ENCODE assay signal across 8 cellular contexts in genomic region chr12:74539765-74540526, GRCh38. TPM values are rescaled to one million over a fixed set of nuclear protein-coding genes. Genes with fewer than 3 reads are reported as not detected.
A peak's percentile ranks its signal among the peaks of the same experiment; 100 is the strongest.
DNase-seq lines count a peak whose midpoint lies in the region; ATAC-seq, FAIRE-seq and TF ChIP-seq lines count a peak whose summit lies in the region.

No MANE protein-coding gene starts in this region.

- H3K27me3 ChIP-seq in ectodermal cell (ENCODE audit: control insufficient read depth, insufficient read depth, low read length, poor library complexity, severe bottlenecking) (no peaks in the 10 kb centered on the region), neural progenitor cell (no peaks in the 10 kb centered on the region)

- H3K9ac ChIP-seq in neural progenitor cell, result no peak overlapping the region

- no peak overlapping the region for H3K27ac ChIP-seq in ectodermal cell (ENCODE audit: insufficient read depth, low read depth, low read length, poor library complexity, severe bottlenecking)
- H3K27ac ChIP-seq in neural progenitor cell, result no peak overlapping the region

- H3K27me3 Mint-ChIP-seq in Calu3 (ENCODE audit: unreplicated experiment) (no peaks in the 10 kb centered on the region), neural progenitor cell (ENCODE audit: insufficient read depth, low read depth) (peaks cover 5% of the 10 kb centered on the region)

- no peak for ATAC-seq in GM18909 (IDR thresholded peaks at IDR 0.05; ENCODE audit: poor library complexity, unreplicated experiment)

- H2AFZ ChIP-seq in neural progenitor cell (replicated peaks), result no peak overlapping the region

- peaks cover 45% of the 10 kb centered on the region for H4K20me1 ChIP-seq in neural progenitor cell (ENCODE audit: low read depth)

- DNase-seq in Calu3 (no peak), NB4 (ENCODE audit: low read depth) (peak; percentile 15), neural progenitor cell (ENCODE audit: low spot score) (peak; percentile 48), D721Med (ENCODE audit: insufficient read length, low spot score) (no peak), HCEC 1CT (no peak)
- DNase-seq in activated CD4-positive, alpha-beta T cell treated with anti-CD3 and anti-CD28 coated beads, Interleukin-2, amount 50 U/mL, for 48 hours, result no peak

- CTCF ChIA-PET in Calu3 (lab: Charles Lee), result interaction anchor here (2.7 kb wide), 1 partner anchor 107 kb away, joined by 14 read pairs; no protein-coding TSS in a partner anchor

- H3F3A ChIP-seq in neural progenitor cell (ENCODE audit: low read depth), result peaks cover 11% of the 10 kb centered on the region

- BruUV-seq in Calu3 (replicated peaks; lab: Mats Ljungman, UMichigan), result no TSS peak

- no peaks in the 10 kb centered on the region for H3K9me3 Mint-ChIP-seq in Calu3 (ENCODE audit: low read depth, unreplicated experiment)
- H3K9me3 Mint-ChIP-seq in neural progenitor cell, result peaks cover 15% of the 10 kb centered on the region

- no peak for TF ChIP-seq POLR2A in NB4 (IDR thresholded peaks at IDR 0.05; ENCODE audit: extremely low read depth, insufficient read length)

- peaks cover 69% of the 10 kb centered on the region for H3K36me3 Mint-ChIP-seq in Calu3 (ENCODE audit: insufficient read depth, unreplicated experiment)
- H3K36me3 Mint-ChIP-seq in neural progenitor cell, result peaks cover 50% of the 10 kb centered on the region

- TF ChIP-seq CTCF in Calu3 (IDR thresholded peaks at IDR 0.05; ENCODE audit: unreplicated experiment) (no peak), NB4 (IDR thresholded peaks at IDR 0.05; ENCODE audit: low read depth, low read length) (no peak), neural progenitor cell (IDR thresholded peaks at IDR 0.05) (no peak), D721Med (IDR thresholded peaks at IDR 0.05; ENCODE audit: insufficient read depth, missing control alignments) (no peak)

- H3K4me2 ChIP-seq in neural progenitor cell, result peak overlapping the region; percentile 88

- FAIRE-seq in D721Med (lab: Jason Lieb, UNC), result no peak

- intact Hi-C loops in Calu3 (cut with micrococcal nuclease; ENCODE audit: unreplicated experiment), result loop anchor here (5.0 to 10.0 kb wide), 4 partner anchors 62 to 595 kb away; no protein-coding TSS in a partner anchor

- H3K4me1 ChIP-seq in ectodermal cell (ENCODE audit: control insufficient read depth, insufficient read depth, low read length) (peaks cover 20% of the 10 kb centered on the region), neural progenitor cell (peaks cover 23% of the 10 kb centered on the region)

- H3K4me3 Mint-ChIP-seq in Calu3 (ENCODE audit: low read depth, unreplicated experiment) (peak overlapping the region; percentile 99), neural progenitor cell (peak overlapping the region; percentile 98)

- peak overlapping the region; percentile 100 for H3K27ac Mint-ChIP-seq in Calu3 (ENCODE audit: unreplicated experiment)
- no peak overlapping the region for H3K27ac Mint-ChIP-seq in neural progenitor cell

- H3K9me3 ChIP-seq in ectodermal cell (ENCODE audit: control insufficient read depth, low read length) (no peaks in the 10 kb centered on the region), neural progenitor cell (ENCODE audit: low read depth) (no peaks in the 10 kb centered on the region)

- H3K4me1 Mint-ChIP-seq in Calu3 (ENCODE audit: low read depth, unreplicated experiment) (peaks cover 22% of the 10 kb centered on the region), neural progenitor cell (peaks cover 39% of the 10 kb centered on the region)

- 43 to 57% methylated on average over 4 to 6 of the region's 6 CpGs for WGBS in ectodermal cell, 2 experiments

- no peaks in the 10 kb centered on the region for H3K36me3 ChIP-seq in ectodermal cell (ENCODE audit: control insufficient read depth, insufficient read depth, low read length)
- peaks cover 5% of the 10 kb centered on the region for H3K36me3 ChIP-seq in neural progenitor cell

- H3K4me3 ChIP-seq in NB4 (ENCODE audit: low read depth, low read length), result peak overlapping the region; percentile 94
- H3K4me3 ChIP-seq in ectodermal cell (ENCODE audit: insufficient read depth, low read depth, low read length), result peak overlapping the region; percentile 71
- peak overlapping the region; percentile 79 for H3K4me3 ChIP-seq in neural progenitor cell

- H3K79me2 ChIP-seq in neural progenitor cell (ENCODE audit: low read depth), result peaks cover 68% of the 10 kb centered on the region

RNA-seq across cellular contexts. Expression of gene ATXN7L3B, which starts 2.3 kb away (rescaled TPM):
- total RNA-seq in Calu3 (2022) (50.6 and 59.7 TPM in 2 replicates), neural progenitor cell (ENCODE audit: low replicate concordance) (47.0 and 50.9 TPM in 2 replicates)
- 60.9 TPM for polyA plus RNA-seq in ectodermal cell (2013, experiment 1 of 4)
- 65.0 TPM for polyA plus RNA-seq in ectodermal cell (2013, experiment 2 of 4)
- 42.0 TPM for polyA plus RNA-seq in ectodermal cell (2013, experiment 3 of 4)
- 48.9 TPM for polyA plus RNA-seq in ectodermal cell (2013, experiment 4 of 4)

Comparison
In these comparisons a context has a peak if more than half of its experiments do, and no peak if none do; other contexts are left out.
1. DNase-seq: peak in NB4 (single experiment) and neural progenitor cell (single experiment); none in Calu3 (single experiment), D721Med (single experiment), HCEC 1CT (single experiment) and activated CD4-positive, alpha-beta T cell treated with anti-CD3 and anti-CD28 coated beads, Interleukin-2, amount 50 U/mL, for 48 hours (0 of 2).
2. Peak in every context shown above with its lines, with median percentiles within 50 percentile points of each other: H3K4me3 ChIP-seq.